ENCODE assay signal across 8 cellular contexts in the genomic region with DNA sequence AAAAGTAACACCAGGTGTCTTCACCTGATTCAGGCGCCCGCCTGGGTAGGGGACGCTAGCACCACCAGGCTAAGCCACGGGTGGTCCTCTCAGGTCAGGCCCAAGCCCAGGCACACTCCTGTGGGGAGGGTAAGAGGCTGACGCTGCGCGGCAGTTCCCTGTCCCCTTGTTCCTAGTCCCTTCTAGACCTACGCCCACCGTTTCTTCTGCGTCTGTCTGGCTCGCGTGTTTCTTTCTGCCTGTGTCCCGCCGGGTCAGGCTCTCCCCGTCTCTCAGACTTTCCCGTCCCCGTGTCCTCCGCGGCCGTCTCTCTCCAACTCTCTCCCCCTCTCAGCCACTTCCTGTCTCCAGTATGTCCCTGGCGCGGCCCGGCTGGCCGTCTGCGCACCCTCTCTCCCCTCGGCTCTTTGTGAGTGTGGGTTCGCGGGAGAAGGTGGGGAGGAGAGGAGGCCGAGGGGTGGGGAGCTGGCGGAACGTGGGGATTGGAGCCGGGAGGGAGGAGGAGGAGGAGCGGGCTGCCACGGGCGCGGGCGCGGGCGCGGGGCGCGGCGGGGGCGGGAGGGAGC. TPM values are rescaled to one million over a fixed set of nuclear protein-coding genes. Genes with fewer than 3 reads are reported as not detected.
DNase-seq lines count a peak whose midpoint lies in the region; ATAC-seq and TF ChIP-seq lines count a peak whose summit lies in the region.

No MANE protein-coding gene starts in this region.

- H3K4me3 ChIP-seq in OCI-LY3 (ENCODE audit: low read length) (peak overlapping the region; percentile 100), adipocyte (ENCODE audit: low read length) (peak overlapping the region; percentile 90), urinary bladder (ENCODE audit: low read depth, low read length) (peak overlapping the region; percentile 56)

- no peaks in the 10 kb centered on the region for H3K79me2 ChIP-seq in OCI-LY3 (ENCODE audit: low read length)

- ATAC-seq in GM18502 (IDR thresholded peaks at IDR 0.05; ENCODE audit: poor library complexity, unreplicated experiment), result peak; percentile 39
- peak; percentile 35 for ATAC-seq in HG03139 (IDR thresholded peaks at IDR 0.05; ENCODE audit: unreplicated experiment)
- peak; percentile 34 for ATAC-seq in Right ventricle myocardium inferior
- ATAC-seq in omental fat pad (ENCODE audit: low FRiP score), result peak; percentile 1

- H3K27ac ChIP-seq in OCI-LY3 (ENCODE audit: low read length) (peak overlapping the region; percentile 38; the same call in 1 of the 2 replicates), urinary bladder (ENCODE audit: low read depth) (peak overlapping the region; percentile 91)

- intact Hi-C loops in Right ventricle myocardium inferior (cut with DNase I), result loop anchor here (5.0 to 10.0 kb wide), 2 partner anchors 39 to 48 kb away; partner anchors contain the start of genes EIF4B and IGFBP6

- under 1% methylated on average over 43 of the region's 44 CpGs for whole genome bisulfite sequencing in urinary bladder

- H3K36me3 ChIP-seq in OCI-LY3 (replicated peaks; ENCODE audit: low read depth, low read length), result peaks cover 6% of the 10 kb centered on the region
- peaks cover 6% of the 10 kb centered on the region for H3K36me3 ChIP-seq in adipocyte (ENCODE audit: control insufficient read depth, insufficient read depth, low read length, severe bottlenecking)
- H3K36me3 ChIP-seq in urinary bladder (ENCODE audit: insufficient read depth), result no peaks in the 10 kb centered on the region

- peak overlapping the region; percentile 100 for H3K4me2 ChIP-seq in OCI-LY3 (ENCODE audit: low read length)

- DNase-seq in A172 (ENCODE audit: low spot score) (peak; percentile 46), adipocyte (ENCODE audit: low read depth) (peak; percentile 92), Right ventricle myocardium inferior (ENCODE audit: missing footprints) (peak; percentile 94), omental fat pad (ENCODE audit: low spot score) (no peak)

- TF ChIP-seq CTCF in OCI-LY3 (IDR thresholded peaks at IDR 0.05; ENCODE audit: low read depth, low read length), result no peak
- no peak for TF ChIP-seq CTCF in omental fat pad (IDR thresholded peaks at IDR 0.05)

- H2AFZ ChIP-seq in OCI-LY3 (ENCODE audit: low read depth, low read length), result peak overlapping the region; percentile 100

- 0 out of 2 replicates have a peak, but pooled peaks cover 7% of the 10 kb centered on the region for H4K20me1 ChIP-seq in OCI-LY3 (ENCODE audit: insufficient read depth, low read length)

- H3K9me3 ChIP-seq in OCI-LY3 (ENCODE audit: insufficient read depth, low read length) (no peaks in the 10 kb centered on the region), adipocyte (ENCODE audit: control insufficient read depth, low read length) (no peaks in the 10 kb centered on the region)

- H3K4me1 ChIP-seq in OCI-LY3 (ENCODE audit: low read length), result peaks cover 9% of the 10 kb centered on the region; the same call in 1 of the 2 replicates
- peaks cover 52% of the 10 kb centered on the region for H3K4me1 ChIP-seq in adipocyte (ENCODE audit: control insufficient read depth, insufficient read depth, low read length)
- no peaks in the 10 kb centered on the region for H3K4me1 ChIP-seq in urinary bladder (ENCODE audit: insufficient read depth)

- H3K27me3 ChIP-seq in OCI-LY3 (ENCODE audit: low read depth, low read length) (no peaks in the 10 kb centered on the region), adipocyte (replicated peaks; ENCODE audit: control insufficient read depth, insufficient read depth, low read length) (no peaks in the 10 kb centered on the region)

- H3K9ac ChIP-seq in OCI-LY3 (ENCODE audit: low read length) (peak overlapping the region; percentile 97), adipocyte (ENCODE audit: low read length) (peak overlapping the region; percentile 98)

RNA-seq across cellular contexts. Expression of gene TNS2, which starts 3.1 kb away (rescaled TPM):
- total RNA-seq in A172 (2014; rRNA removed; shearing (Covaris generic)), result 18.9 and 24.5 TPM in 2 replicates
- total RNA-seq in Right ventricle myocardium inferior (122 TPM), omental fat pad (100 to 1,000 TPM in 3 of 4 donors, 10 to 100 TPM in 1; 97.7 to 444 (median 154) TPM), urinary bladder (57.9 TPM)
- polyA plus RNA-seq in urinary bladder, result 178 TPM

RNA-seq across cellular contexts. Expression of gene SPRYD3, which starts 32.5 kb away (rescaled TPM):
- total RNA-seq in A172 (2014; rRNA removed; shearing (Covaris generic)), result 15.2 and 19.6 TPM in 2 replicates
- 41.0 TPM for total RNA-seq in Right ventricle myocardium inferior
- 10 to 100 TPM; 31.5 to 42.3 (median 36.3) TPM for total RNA-seq in omental fat pad
- total RNA-seq in urinary bladder, result 9.0 TPM
- 66.3 TPM for polyA plus RNA-seq in urinary bladder

RNA-seq across cellular contexts. Expression of gene EIF4B, which starts 40.5 kb away (rescaled TPM):
- 290 and 314 TPM in 2 replicates for total RNA-seq in A172 (2014; rRNA removed; shearing (Covaris generic))
- 416 TPM for total RNA-seq in Right ventricle myocardium inferior
- 100 to 1,000 TPM; 449 to 633 (median 553) TPM for total RNA-seq in omental fat pad
- total RNA-seq in urinary bladder, result 743 TPM
- 246 TPM for polyA plus RNA-seq in urinary bladder

RNA-seq across cellular contexts. Expression of gene IGFBP6, which starts 50.7 kb away (rescaled TPM):
- total RNA-seq in A172 (2014; rRNA removed; shearing (Covaris generic)), result 104 and 147 TPM in 2 replicates
- total RNA-seq in Right ventricle myocardium inferior (54.3 TPM), omental fat pad (100 to 1,000 TPM; 246 to 902 (median 719) TPM), urinary bladder (39.8 TPM)
- 461 TPM for polyA plus RNA-seq in urinary bladder

RNA-seq across cellular contexts. Expression of gene SOAT2, which starts 56.5 kb away (rescaled TPM):
- total RNA-seq in A172 (2014; rRNA removed; shearing (Covaris generic)), result 0.17 TPM in 1 of 2 replicates, not detected in the other
- total RNA-seq in Right ventricle myocardium inferior (not detected), omental fat pad (not detected), urinary bladder (not detected)
- 0.30 TPM for polyA plus RNA-seq in urinary bladder
